In the genomic region with DNA sequence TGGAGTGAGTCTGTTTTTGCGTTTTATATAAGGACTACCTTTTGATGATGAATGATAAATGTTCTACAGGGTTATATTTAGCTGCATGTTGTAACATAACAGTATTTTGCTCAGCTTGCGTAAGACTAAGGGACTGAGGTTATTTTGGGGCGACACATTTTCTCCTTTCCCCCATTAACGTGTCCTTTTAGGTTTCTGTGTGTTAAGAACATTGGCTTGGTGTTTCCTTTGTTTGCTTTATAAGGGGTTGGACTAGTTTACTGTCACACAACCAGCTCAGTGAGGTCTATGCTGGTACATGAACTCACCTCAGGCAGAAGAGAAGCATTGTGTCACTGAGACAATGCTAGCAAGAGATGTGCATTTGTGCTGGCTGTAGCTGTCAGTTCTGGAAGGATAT, we compare ENCODE assay signal across 13 cellular contexts.
DNase-seq lines count a peak whose midpoint lies in the region; ATAC-seq and TF ChIP-seq lines count a peak whose summit lies in the region.
"Had no signal": no experiment of that assay in that cellular context is flagged by ENCODE, and none has a peak within 500 bp of the region (broad histone marks: within the 10 kb centered on the region; RNA-seq: fewer than 3 reads in every experiment).

No MANE protein-coding gene starts in this region.

- TF ChIP-seq EP300 in suprapubic skin (IDR thresholded peaks at IDR 0.05), result no peak

- peak overlapping the region; percentile 81 for H3K27ac Mint-ChIP-seq in activated T-cell treated with anti-CD3 and anti-CD28 coated beads, Interleukin-2, amount 50 U/mL, for 24 hours
- H3K27ac Mint-ChIP-seq: memory B cell had no signal

- H3K27me3 Mint-ChIP-seq in activated T-cell treated with anti-CD3 and anti-CD28 coated beads, Interleukin-2, amount 50 U/mL, for 24 hours, result no peaks in the 10 kb centered on the region
- H3K27me3 Mint-ChIP-seq: memory B cell had no signal

- H3K9ac ChIP-seq in PC-3 (ENCODE audit: low read length), result no peak overlapping the region

- no peaks in the 10 kb centered on the region for H3F3A ChIP-seq in PC-3 (ENCODE audit: low read length, unreplicated experiment)

- DNase-seq in activated T-cell treated with anti-CD3 and anti-CD28 coated beads, Interleukin-2, amount 50 U/mL, for 24 hours, result no peak
- DNase-seq in activated T-cell treated with anti-CD3 and anti-CD28 coated beads for 4 hours, result no peak
- peak; percentile 5 for DNase-seq in PC-3
- DNase-seq in fibroblast of gingiva (ENCODE audit: low read depth), result peak; percentile 2
- DNase-seq in suprapubic skin (ENCODE audit: low spot score in 2 of 2), result no peak
- no peak for DNase-seq in NCI-H524 treated with DMSO at 0.1 percent for 48 hours (lab: John Stamatoyannopoulos, UW)
- DNase-seq: activated CD8-positive, alpha-beta memory T cell treated with anti-CD3 and anti-CD28 coated beads for 24 hours; NCI-H1092; NCI-H526 treated with DMSO at 0.1 percent for 48 hours had no signal

- TF ChIP-seq CTCF in PC-3 (conservative IDR thresholded peaks at IDR 0.05; ENCODE audit: low read depth, low read length), result no peak
- TF ChIP-seq CTCF in suprapubic skin (IDR thresholded peaks at IDR 0.05), result no peak

- H3K4me1 ChIP-seq in PC-3 (ENCODE audit: insufficient read depth, low read length) (peaks cover 16% of the 10 kb centered on the region), suprapubic skin (peaks cover 22% of the 10 kb centered on the region)
- H3K4me1 ChIP-seq: ascending aorta had no signal

- CTCF ChIA-PET in PC-3 (lab: Charles Lee), result no interaction called here

- H3K27ac ChIP-seq in PC-3 (ENCODE audit: low read length) (no peak overlapping the region), suprapubic skin (peak overlapping the region; percentile 77)
- H3K27ac ChIP-seq: ascending aorta had no signal

- peaks cover 9% of the 10 kb centered on the region for H3K9me3 Mint-ChIP-seq in activated T-cell treated with anti-CD3 and anti-CD28 coated beads, Interleukin-2, amount 50 U/mL, for 24 hours

- H3K4me3 Mint-ChIP-seq in activated T-cell treated with anti-CD3 and anti-CD28 coated beads, Interleukin-2, amount 50 U/mL, for 24 hours, result peak overlapping the region; percentile 13
- H3K4me3 Mint-ChIP-seq: memory B cell had no signal

- no peak overlapping the region for H3K4me2 ChIP-seq in PC-3 (ENCODE audit: low read length)

- intact Hi-C loops in PC-3 (cut with micrococcal nuclease), result no loop called here

- H3K79me2 ChIP-seq in PC-3 (ENCODE audit: low read length), result no peaks in the 10 kb centered on the region

- no peak for TF ChIP-seq POLR2A in suprapubic skin (IDR thresholded peaks at IDR 0.05)

- H3K9me2 ChIP-seq in PC-3 (replicated peaks; ENCODE audit: low read length), result no peaks in the 10 kb centered on the region

- H3K27me3 ChIP-seq in PC-3 (ENCODE audit: low read length), result no peaks in the 10 kb centered on the region
- no peaks in the 10 kb centered on the region for H3K27me3 ChIP-seq in suprapubic skin
- H3K27me3 ChIP-seq: ascending aorta had no signal

- ATAC-seq in PC-3, result no peak
- ATAC-seq in GM19397 (IDR thresholded peaks at IDR 0.05; ENCODE audit: unreplicated experiment), result no peak
- no peak for ATAC-seq in GM18909 (IDR thresholded peaks at IDR 0.05; ENCODE audit: poor library complexity, unreplicated experiment)

- H3K36me3 ChIP-seq in PC-3 (ENCODE audit: low read depth, low read length) (no peaks in the 10 kb centered on the region), suprapubic skin (no peaks in the 10 kb centered on the region)
- H3K36me3 ChIP-seq: ascending aorta had no signal

- WGBS in suprapubic skin, result 56% methylated on average over 4 of the region's 4 CpGs

- H3K4me3 ChIP-seq in PC-3 (ENCODE audit: low read length) (no peak overlapping the region), suprapubic skin (no peak overlapping the region)
- H3K4me3 ChIP-seq: ascending aorta had no signal

- no peak overlapping the region for H2AFZ ChIP-seq in PC-3 (ENCODE audit: low read length)

- no peaks in the 10 kb centered on the region for H4K20me1 ChIP-seq in PC-3 (ENCODE audit: low read length)

- peaks cover 30% of the 10 kb centered on the region for H3K36me3 Mint-ChIP-seq in activated T-cell treated with anti-CD3 and anti-CD28 coated beads, Interleukin-2, amount 50 U/mL, for 24 hours (ENCODE audit: low read depth)

- POLR2A ChIA-PET in PC-3 (lab: Charles Lee; ENCODE audit: unreplicated experiment), result no interaction called here

- no TSS peak for BruUV-seq in PC-3 (replicated peaks; lab: Mats Ljungman, UMichigan)

- peaks cover 73% of the 10 kb centered on the region for H3K4me1 Mint-ChIP-seq in activated T-cell treated with anti-CD3 and anti-CD28 coated beads, Interleukin-2, amount 50 U/mL, for 24 hours (ENCODE audit: low read depth)

- H3K9me3 ChIP-seq in PC-3 (ENCODE audit: low read length), result no peaks in the 10 kb centered on the region
- no peaks in the 10 kb centered on the region for H3K9me3 ChIP-seq in suprapubic skin
- H3K9me3 ChIP-seq: ascending aorta had no signal

Comparison
In these comparisons a context has a peak if more than half of its experiments do, and no peak if none do; other contexts are left out.
1. DNase-seq: peak in PC-3 (single experiment) and fibroblast of gingiva (single experiment); none in activated T-cell treated with anti-CD3 and anti-CD28 coated beads, Interleukin-2, amount 50 U/mL, for 24 hours (single experiment), activated T-cell treated with anti-CD3 and anti-CD28 coated beads for 4 hours (single experiment), suprapubic skin (0 of 2) and NCI-H524 treated with DMSO at 0.1 percent for 48 hours (single experiment).